ENCODE assay signal across 10 cellular contexts in genomic region chr5:154198611-154199230, GRCh38. TPM values are rescaled to one million over a fixed set of nuclear protein-coding genes. Genes with fewer than 3 reads are reported as not detected.
DNase-seq lines count a peak whose midpoint lies in the region; ATAC-seq and TF ChIP-seq lines count a peak whose summit lies in the region.
"Had no signal": no experiment of that assay in that cellular context is flagged by ENCODE, and none has a peak within 500 bp of the region (broad histone marks: within the 10 kb centered on the region; RNA-seq: fewer than 3 reads in every experiment).

No MANE protein-coding gene starts in this region.

- no peak overlapping the region for H3K27ac Mint-ChIP-seq in activated naive CD4-positive, alpha-beta T cell treated with anti-CD3 and anti-CD28 coated beads, Interleukin-2, amount 50 U/mL, for 24 hours
- peak overlapping the region; percentile 93 for H3K27ac Mint-ChIP-seq in T-helper 17 cell
- H3K27ac Mint-ChIP-seq: progenitor cell of endocrine pancreas had no signal

- H3K4me1 ChIP-seq in transverse colon, result peaks cover 15 to 37% (median 23%) of the 10 kb centered on the region in 4 donors
- peaks cover 11% of the 10 kb centered on the region for H3K4me1 ChIP-seq in ovary (ENCODE audit: insufficient read depth)

- no peaks in the 10 kb centered on the region for H3K9me3 ChIP-seq in T-helper 17 cell (ENCODE audit: control insufficient read depth, low read length, poor library complexity, severe bottlenecking)
- no peaks in the 10 kb centered on the region for H3K9me3 ChIP-seq in transverse colon
- no peaks in the 10 kb centered on the region for H3K9me3 ChIP-seq in ovary

- no peaks in the 10 kb centered on the region for H3K9me3 Mint-ChIP-seq in activated naive CD4-positive, alpha-beta T cell treated with anti-CD3 and anti-CD28 coated beads, Interleukin-2, amount 50 U/mL, for 24 hours

- 77% methylated on average over 4 of the region's 4 CpGs; no CpG with 5 or more reads in 1 of the 2 donors for whole genome bisulfite sequencing in transverse colon (ENCODE audit: low coverage in 1 of 2), 2 donors
- WGBS in ovary, 3 donors, result 60 to 69% (median 68%) methylated on average over 4 of the region's 4 CpGs

- H3K27ac ChIP-seq in transverse colon (peak overlapping the region in 3 of 4 donors; percentile 26 to 36 (median 29)), ovary (no peak overlapping the region)
- H3K27ac ChIP-seq: HL-60 had no signal

- H3K36me3 Mint-ChIP-seq in activated naive CD4-positive, alpha-beta T cell treated with anti-CD3 and anti-CD28 coated beads, Interleukin-2, amount 50 U/mL, for 24 hours, result peaks cover 9% of the 10 kb centered on the region
- H3K36me3 Mint-ChIP-seq in T-helper 17 cell (ENCODE audit: low read depth), result no peaks in the 10 kb centered on the region

- peaks cover 66% of the 10 kb centered on the region for H3K4me1 Mint-ChIP-seq in activated naive CD4-positive, alpha-beta T cell treated with anti-CD3 and anti-CD28 coated beads, Interleukin-2, amount 50 U/mL, for 24 hours
- H3K4me1 Mint-ChIP-seq in T-helper 17 cell, result peaks cover 66% of the 10 kb centered on the region

- no peaks in the 10 kb centered on the region for H3K27me3 ChIP-seq in transverse colon
- H3K27me3 ChIP-seq in ovary, result no peaks in the 10 kb centered on the region

- H3K27me3 Mint-ChIP-seq in activated naive CD4-positive, alpha-beta T cell treated with anti-CD3 and anti-CD28 coated beads, Interleukin-2, amount 50 U/mL, for 24 hours, result no peaks in the 10 kb centered on the region
- H3K27me3 Mint-ChIP-seq in T-helper 17 cell, result no peaks in the 10 kb centered on the region
- H3K27me3 Mint-ChIP-seq: progenitor cell of endocrine pancreas had no signal

- DNase-seq in activated naive CD4-positive, alpha-beta T cell treated with Interleukin-2 at 50 U/mL for 16 hours, result no peak
- DNase-seq in T-helper 17 cell, result no peak
- DNase-seq in fibroblast of mammary gland (ENCODE audit: low read depth), result peak; percentile 69
- no peak for DNase-seq in transverse colon
- DNase-seq in NK-92 treated with Interleukin-12 subunit alpha and Interleukin-12 subunit beta, amount 100 ng/mL, for 24 hours (lab: John Stamatoyannopoulos, UW), result no peak
- DNase-seq in ovary, result no peak
- no peak for DNase-seq in epidermal melanocyte (ENCODE audit: insufficient read length, low spot score)

- peak overlapping the region; percentile 72 for H3K4me3 Mint-ChIP-seq in activated naive CD4-positive, alpha-beta T cell treated with anti-CD3 and anti-CD28 coated beads, Interleukin-2, amount 50 U/mL, for 24 hours
- H3K4me3 Mint-ChIP-seq in T-helper 17 cell, result no peak overlapping the region

- intact Hi-C loops in transverse colon (cut with DNase I; ENCODE audit: low total_unique reads), result no loop called here
- intact Hi-C loops in ovary (cut with DNase I), result loop anchor here (5.0 to 10.0 kb wide), 6 partner anchors 76 to 544 kb away; no protein-coding TSS in a partner anchor

- TF ChIP-seq POLR2A in transverse colon (IDR thresholded peaks at IDR 0.05) (no peak), ovary (IDR thresholded peaks at IDR 0.05) (no peak)

- TF ChIP-seq EP300 in transverse colon (IDR thresholded peaks at IDR 0.05; ENCODE audit: low read depth), result no peak
- TF ChIP-seq EP300 in ovary (IDR thresholded peaks at IDR 0.05), result no peak

- H3K4me3 ChIP-seq in fibroblast of mammary gland (ENCODE audit: control insufficient read depth, low read depth, low read length) (no peak overlapping the region), transverse colon (no peak overlapping the region), ovary (no peak overlapping the region)

- H3K36me3 ChIP-seq in transverse colon, result no peaks in the 10 kb centered on the region
- H3K36me3 ChIP-seq in ovary, result no peaks in the 10 kb centered on the region

- ATAC-seq in T-helper 17 cell, result no peak

- in situ Hi-C loops in transverse colon (cut with MboI; ENCODE audit: low pct_ligation_motif_present in 1 of 4, low pct_unique_long_range_greater_than_20kb in 1 of 4, low sequenced_read_pairs in 3 of 4), result loop anchor here in 2 of 4 donors (25.0 kb wide), 1 partner anchor 214 kb away; no protein-coding TSS in a partner anchor

- TF ChIP-seq CTCF in fibroblast of mammary gland (conservative IDR thresholded peaks at IDR 0.05; ENCODE audit: control insufficient read depth, insufficient read depth, low read depth, low read length) (no peak), transverse colon (IDR thresholded peaks at IDR 0.05) (no peak), ovary (IDR thresholded peaks at IDR 0.05) (no peak)

RNA-seq across cellular contexts. Expression of gene GALNT10, which starts 8.2 kb away (rescaled TPM):
- total RNA-seq in T-helper 17 cell, result 10 to 100 TPM; 34.7 to 40.4 TPM
- 100 to 1,000 TPM in 1 of 4 donors, 10 to 100 TPM in 3; 18.7 to 142 (median 39.3) TPM for total RNA-seq in transverse colon
- total RNA-seq in ovary, result 100 to 1,000 TPM in 3 of 7 donors, 10 to 100 TPM in 4; 37.2 to 119 (median 88.7) TPM
- 100 to 1,000 TPM in 1 of 2 donors, 10 to 100 TPM in 1; 34.5 to 206 TPM for polyA plus RNA-seq in ovary

Comparison
In these comparisons a context has a peak if more than half of its experiments do, and no peak if none do; other contexts are left out.
1. H3K27ac ChIP-seq: peak in transverse colon (3 of 4); none in ovary (0 of 2).